8 cellular contexts compared by ENCODE assay signal in genomic region chr21:37551406-37552355, GRCh38.
DNase-seq lines count a peak whose midpoint lies in the region; ATAC-seq and TF ChIP-seq lines count a peak whose summit lies in the region.

No MANE protein-coding gene starts in this region.

- no peaks in the 10 kb centered on the region for H3K9me2 ChIP-seq in GM23248 (ENCODE audit: insufficient read depth)
- no peaks in the 10 kb centered on the region for H3K9me2 ChIP-seq in MM.1S (replicated peaks; ENCODE audit: insufficient read depth, low read length)

- H3K79me2 ChIP-seq in GM23248 (ENCODE audit: insufficient read depth) (no peaks in the 10 kb centered on the region), MM.1S (ENCODE audit: low read length) (no peaks in the 10 kb centered on the region)

- H3K9me3 ChIP-seq in GM23248 (ENCODE audit: low read depth) (no peaks in the 10 kb centered on the region), MM.1S (replicated peaks; ENCODE audit: insufficient read depth, low read length) (no peaks in the 10 kb centered on the region), esophagus squamous epithelium (no peaks in the 10 kb centered on the region)

- H3K9ac ChIP-seq in GM23248 (no peak overlapping the region), MM.1S (ENCODE audit: low read length) (no peak overlapping the region)

- DNase-seq in GM23248, result peak; percentile 26
- peak; percentile 22 for DNase-seq in NCI-H510A treated with DMSO at 0.1 percent for 48 hours (lab: John Stamatoyannopoulos, UW)
- peak; percentile 62 for DNase-seq in fibroblast of villous mesenchyme (ENCODE audit: low read depth)
- DNase-seq in posterior vena cava (ENCODE audit: low spot score), result peak; percentile 42
- DNase-seq in NCI-H2107 treated with DMSO at 0.1 percent for 48 hours (lab: John Stamatoyannopoulos, UW; ENCODE audit: unreplicated experiment), result no peak
- DNase-seq in MM.1S, result no peak
- no peak for DNase-seq in esophagus squamous epithelium (lab: John Stamatoyannopoulos, UW)

- in situ Hi-C loops in GM23248 (cut with MboI), result no loop called here

- no peaks in the 10 kb centered on the region for H3K36me3 ChIP-seq in GM23248 (ENCODE audit: low read depth)
- H3K36me3 ChIP-seq in MM.1S (replicated peaks; ENCODE audit: insufficient read depth, low read length), result no peaks in the 10 kb centered on the region
- no peaks in the 10 kb centered on the region for H3K36me3 ChIP-seq in esophagus squamous epithelium

- no peak for TF ChIP-seq POLR2A in esophagus squamous epithelium (IDR thresholded peaks at IDR 0.05)

- H3K27me3 ChIP-seq in GM23248 (replicated peaks; ENCODE audit: insufficient read depth) (no peaks in the 10 kb centered on the region; the same call in 1 of the 2 replicates), MM.1S (replicated peaks; ENCODE audit: insufficient read depth, low read length) (no peaks in the 10 kb centered on the region), esophagus squamous epithelium (no peaks in the 10 kb centered on the region)

- peak overlapping the region; percentile 44; the same call in 1 of the 2 replicates for H2AFZ ChIP-seq in GM23248
- H2AFZ ChIP-seq in MM.1S (ENCODE audit: low read length), result no peak overlapping the region

- ATAC-seq in HG02840 (IDR thresholded peaks at IDR 0.05; ENCODE audit: low FRiP score, unreplicated experiment), result no peak

- WGBS in GM23248 (ENCODE audit: low coverage in 1 of 2, low lambda C conversion rate in 2 of 2, missing lambda C conversion rate in 2 of 2), 2 experiments, result 59% methylated on average over 22 of the region's 22 CpGs
- 23 to 25% methylated on average over 11 to 13 of the region's 22 CpGs for WGBS in esophagus squamous epithelium, 2 donors

- H3K4me3 ChIP-seq in GM23248 (no peak overlapping the region), fibroblast of villous mesenchyme (ENCODE audit: low read depth, low read length) (no peak overlapping the region), MM.1S (ENCODE audit: low read length) (no peak overlapping the region), esophagus squamous epithelium (peak overlapping the region in 1 of 4 donors; percentile 22)

- intact Hi-C loops in posterior vena cava (cut with DNase I), result loop anchor here in 1 of 2 donors (5.0 kb wide), 1 partner anchor 1566 kb away; no protein-coding TSS in a partner anchor
- intact Hi-C loops in esophagus squamous epithelium (cut with DNase I), result no loop called here

- no peak overlapping the region for H3K27ac ChIP-seq in GM23248
- H3K27ac ChIP-seq in MM.1S (ENCODE audit: low read length), result no peak overlapping the region
- no peak overlapping the region for H3K27ac ChIP-seq in esophagus squamous epithelium

- H3F3A ChIP-seq in GM23248 (ENCODE audit: insufficient read depth) (peaks cover 11% of the 10 kb centered on the region), MM.1S (ENCODE audit: insufficient read depth, low read length) (no peaks in the 10 kb centered on the region)

- no peaks in the 10 kb centered on the region for H4K20me1 ChIP-seq in GM23248 (ENCODE audit: insufficient read depth)
- H4K20me1 ChIP-seq in MM.1S (ENCODE audit: insufficient read depth, low read length), result no peaks in the 10 kb centered on the region

- H3K4me1 ChIP-seq in GM23248 (ENCODE audit: insufficient read depth), result peaks cover 14% of the 10 kb centered on the region
- H3K4me1 ChIP-seq in MM.1S (ENCODE audit: low read length), result no peaks in the 10 kb centered on the region
- H3K4me1 ChIP-seq in esophagus squamous epithelium, result peaks cover 0 to 16% (median 3%) of the 10 kb centered on the region in 3 donors

- TF ChIP-seq CTCF in fibroblast of villous mesenchyme (IDR thresholded peaks at IDR 0.05; ENCODE audit: insufficient read depth, low read depth, low read length), result no peak
- TF ChIP-seq CTCF in MM.1S (IDR thresholded peaks at IDR 0.05; ENCODE audit: low read length), result no peak
- no peak for TF ChIP-seq CTCF in esophagus squamous epithelium (IDR thresholded peaks at IDR 0.05)

- H3K4me2 ChIP-seq in GM23248 (ENCODE audit: unreplicated experiment) (no peak overlapping the region), MM.1S (ENCODE audit: low read depth, low read length) (no peak overlapping the region)

Comparison
In these comparisons a context has a peak if more than half of its experiments do, and no peak if none do; other contexts are left out.
1. DNase-seq: peak in GM23248 (single experiment), NCI-H510A treated with DMSO at 0.1 percent for 48 hours (single experiment), fibroblast of villous mesenchyme (single experiment) and posterior vena cava (single experiment); none in NCI-H2107 treated with DMSO at 0.1 percent for 48 hours (single experiment), MM.1S (single experiment) and esophagus squamous epithelium (single experiment).